ENCODE assay signal across 9 cellular contexts in the genomic region with DNA sequence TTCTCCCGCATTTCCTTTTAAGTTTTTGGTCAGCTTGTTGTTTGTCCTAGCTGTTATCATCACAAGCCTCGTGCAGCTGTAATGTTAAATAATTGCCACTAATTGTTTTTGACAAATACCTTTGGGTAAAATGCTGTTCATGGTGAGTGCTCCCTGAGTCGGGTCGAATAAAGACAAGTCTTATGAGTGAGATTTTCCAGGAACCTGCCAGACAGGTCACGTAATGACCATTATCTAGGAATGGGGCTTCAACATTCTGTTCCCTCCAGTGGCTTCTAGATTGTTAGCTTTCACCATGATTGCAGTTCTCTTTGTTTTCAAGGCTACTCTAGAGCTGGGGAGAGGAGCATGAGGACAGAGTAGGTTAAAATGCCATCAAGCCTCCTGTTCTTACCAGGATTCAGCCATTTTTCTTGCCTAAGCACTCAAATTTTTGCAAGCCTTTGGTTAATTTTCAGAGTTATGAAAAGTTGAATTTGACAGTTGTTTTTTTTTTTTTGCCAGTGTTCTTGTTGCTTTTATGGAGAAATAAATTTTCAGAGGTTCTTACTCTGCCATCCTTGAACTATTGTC.
"Had no signal": no experiment of that assay in that cellular context is flagged by ENCODE, and none has a peak within 500 bp of the region (broad histone marks: within the 10 kb centered on the region; RNA-seq: fewer than 3 reads in every experiment).

No MANE protein-coding gene starts in this region.

- ATAC-seq: HepG2 had no signal

- H3K4me3 ChIP-seq: GM23248 had no signal

- FAIRE-seq: H1, H54, HepG2 had no signal

- DNase-seq: GM23248, H9, HCEC 1CT, HFFc6, KBM-7 had no signal

- H3K27ac ChIP-seq: GM23248, HL-60 had no signal
